In genomic region chr2:241156997-241157441, GRCh38 we compare ENCODE assay signal across 14 cellular contexts. TPM values are rescaled to one million over a fixed set of nuclear protein-coding genes. Genes with fewer than 3 reads are reported as not detected.
DNase-seq lines count a peak whose midpoint lies in the region; ATAC-seq and TF ChIP-seq lines count a peak whose summit lies in the region.
"Had no signal": no experiment of that assay in that cellular context is flagged by ENCODE, and none has a peak within 500 bp of the region (broad histone marks: within the 10 kb centered on the region; RNA-seq: fewer than 3 reads in every experiment).

No MANE protein-coding gene starts in this region.

- H3K36me3 ChIP-seq in SJCRH30, result no peaks in the 10 kb centered on the region; the same call in 1 of the 2 replicates

- H3K9me3 ChIP-seq in SJCRH30 (replicated peaks), result no peaks in the 10 kb centered on the region

- peaks cover 16% of the 10 kb centered on the region for H3K4me1 ChIP-seq in SJCRH30

- no peak for ATAC-seq in HG03469 (IDR thresholded peaks at IDR 0.05; ENCODE audit: unreplicated experiment)
- ATAC-seq: HCT116 had no signal

- in situ Hi-C loops in astrocyte of the spinal cord (cut with HindIII; ENCODE audit: low sequenced_read_pairs), result no loop called here

- no peak overlapping the region for H3K27ac ChIP-seq in SJCRH30

- TF ChIP-seq CTCF in astrocyte of the spinal cord (IDR thresholded peaks at IDR 0.05; ENCODE audit: low read depth, low read length), result no peak

- H3K4me3 ChIP-seq in astrocyte of the spinal cord (ENCODE audit: low read depth, low read length) (no peak overlapping the region), SJCRH30 (no peak overlapping the region)

- no peaks in the 10 kb centered on the region for H3K27me3 ChIP-seq in SJCRH30

- DNase-seq in GF-D8 (lab: John Stamatoyannopoulos, UW) (peak; percentile 57), NCI-H2081 treated with DMSO at 0.1 percent for 48 hours (lab: John Stamatoyannopoulos, UW) (peak; percentile 56), astrocyte of the spinal cord (ENCODE audit: low read depth, low spot score) (peak; percentile 21), pons (ENCODE audit: low spot score) (peak; percentile 5), SHP77 treated with DMSO at 0.1 percent for 48 hours (lab: John Stamatoyannopoulos, UW) (no peak), SJCRH30 (no peak)
- DNase-seq in activated CD8-positive, alpha-beta memory T cell treated with anti-CD3 and anti-CD28 coated beads, Interleukin-2, amount 50 U/mL, for 4 hours, result no peak
- DNase-seq: activated CD4-positive, alpha-beta T cell treated with anti-CD3 and anti-CD28 coated beads for 1 hour; activated gamma-delta T cell treated with Interleukin-2 at 50 U/mL for 16 hours; KG1; NCI-H226; Right ventricle myocardium superior had no signal

RNA-seq across cellular contexts. Expression of gene PPP1R7, which starts 6.8 kb away (rescaled TPM):
- 72.8 and 78.6 TPM in 2 replicates for total RNA-seq in SJCRH30 (2014; rRNA removed; shearing (Covaris generic))

RNA-seq across cellular contexts. Expression of gene PASK, which starts 7.7 kb away (rescaled TPM):
- 20.4 and 23.3 TPM in 2 replicates for total RNA-seq in SJCRH30 (2014; rRNA removed; shearing (Covaris generic))

RNA-seq across cellular contexts. Expression of gene ANO7, which starts 31.5 kb away (rescaled TPM):
- total RNA-seq in SJCRH30 (2014; rRNA removed; shearing (Covaris generic)), result 2.3 and 3.2 TPM in 2 replicates

RNA-seq across cellular contexts. Expression of gene MTERF4, which starts 54.9 kb away (rescaled TPM):
- total RNA-seq in SJCRH30 (2014; rRNA removed; shearing (Covaris generic)), result 44.7 and 49.0 TPM in 2 replicates

Comparison
In these comparisons a context has a peak if more than half of its experiments do, and no peak if none do; other contexts are left out.
1. DNase-seq: peak in GF-D8 (single experiment), NCI-H2081 treated with DMSO at 0.1 percent for 48 hours (single experiment), astrocyte of the spinal cord (single experiment) and pons (single experiment); none in activated CD8-positive, alpha-beta memory T cell treated with anti-CD3 and anti-CD28 coated beads, Interleukin-2, amount 50 U/mL, for 4 hours (single experiment), SHP77 treated with DMSO at 0.1 percent for 48 hours (single experiment) and SJCRH30 (0 of 2).